ENCODE assay signal across 12 cellular contexts in genomic region chr2:11024687-11025086, GRCh38.
"Had no signal": no experiment of that assay in that cellular context is flagged by ENCODE, and none has a peak within 500 bp of the region (broad histone marks: within the 10 kb centered on the region; RNA-seq: fewer than 3 reads in every experiment).

No MANE protein-coding gene starts in this region.

- H3K27ac ChIP-seq: heart right ventricle had no signal

- H3K4me3 ChIP-seq: heart right ventricle, mucosa of descending colon had no signal

- H3K36me3 ChIP-seq: heart right ventricle had no signal

- H3K9me3 ChIP-seq: heart right ventricle, mucosa of descending colon had no signal

- H3K36me3 Mint-ChIP-seq: naive thymus-derived CD8-positive, alpha-beta T cell had no signal

- H3K9me3 Mint-ChIP-seq: central memory CD8-positive, alpha-beta T cell; naive thymus-derived CD8-positive, alpha-beta T cell had no signal

- ATAC-seq: left lobe of liver; naive thymus-derived CD8-positive, alpha-beta T cell; right cardiac atrium had no signal

- H3K4me1 Mint-ChIP-seq: central memory CD8-positive, alpha-beta T cell; naive thymus-derived CD8-positive, alpha-beta T cell had no signal

- DNase-seq: heart right ventricle; islet precursor cell; mammary epithelial cell; naive thymus-derived CD8-positive, alpha-beta T cell; posterior cingulate gyrus; stimulated activated CD4-positive, alpha-beta T cell treated with anti-CD3 and anti-CD28 coated beads, Interleukin-12 subunit alpha, Interleukin-12 subunit beta, amount 100 ng/mL, for 4 hours; stimulated activated naive CD4-positive, alpha-beta T cell; trophoblast cell had no signal

- H3K4me1 ChIP-seq: heart right ventricle had no signal

- H3K4me3 Mint-ChIP-seq: central memory CD8-positive, alpha-beta T cell; naive thymus-derived CD8-positive, alpha-beta T cell had no signal

- H3K27ac Mint-ChIP-seq: naive thymus-derived CD8-positive, alpha-beta T cell had no signal
